In the genomic region with DNA sequence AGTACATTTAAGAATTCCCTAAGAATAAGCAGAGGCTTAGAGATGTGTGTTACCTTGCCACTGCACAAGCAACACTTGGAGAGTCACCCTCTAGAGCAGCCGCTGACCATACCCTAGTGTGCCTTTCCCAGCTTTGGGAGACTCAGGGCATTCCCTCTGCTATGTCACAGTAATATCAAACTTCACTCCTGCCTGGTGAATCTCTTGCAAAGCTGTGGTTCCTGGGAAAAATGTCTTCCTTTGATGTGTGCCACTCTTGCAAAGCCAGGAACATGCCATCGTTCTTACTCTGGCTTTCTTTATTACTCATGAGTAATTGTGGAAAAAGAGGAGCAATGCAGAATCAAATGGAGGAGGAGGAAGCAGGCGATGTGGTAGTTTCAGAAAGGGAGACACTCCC, we compare ENCODE assay signal across 1 cellular context.
TF ChIP-seq lines count a peak whose summit lies in the region.

No MANE protein-coding gene starts in this region.

TF ChIP-seq in A549, 52 proteins besides CTCF, POLR2A, EP300 and RAD21 (continued from another document):
- TF ChIP-seq, protein P1, sequence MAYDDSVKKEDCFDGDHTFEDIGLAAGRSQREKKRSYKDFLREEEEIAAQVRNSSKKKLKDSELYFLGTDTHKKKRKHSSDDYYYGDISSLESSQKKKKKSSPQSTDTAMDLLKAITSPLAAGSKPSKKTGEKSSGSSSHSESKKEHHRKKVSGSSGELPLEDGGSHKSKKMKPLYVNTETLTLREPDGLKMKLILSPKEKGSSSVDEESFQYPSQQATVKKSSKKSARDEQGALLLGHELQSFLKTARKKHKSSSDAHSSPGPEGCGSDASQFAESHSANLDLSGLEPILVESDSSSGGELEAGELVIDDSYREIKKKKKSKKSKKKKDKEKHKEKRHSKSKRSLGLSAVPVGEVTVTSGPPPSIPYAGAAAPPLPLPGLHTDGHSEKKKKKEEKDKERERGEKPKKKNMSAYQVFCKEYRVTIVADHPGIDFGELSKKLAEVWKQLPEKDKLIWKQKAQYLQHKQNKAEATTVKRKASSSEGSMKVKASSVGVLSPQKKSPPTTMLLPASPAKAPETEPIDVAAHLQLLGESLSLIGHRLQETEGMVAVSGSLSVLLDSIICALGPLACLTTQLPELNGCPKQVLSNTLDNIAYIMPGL (CRISPR knock-in tag; IDR thresholded peaks at IDR 0.05; ENCODE audit: borderline replicate concordance): no peak
- TF ChIP-seq ESRRA (IDR thresholded peaks at IDR 0.05; ENCODE audit: borderline replicate concordance, low read length) (no peak), SREBF2 (IDR thresholded peaks at IDR 0.05) (no peak), EHF (CRISPR knock-in tag; IDR thresholded peaks at IDR 0.05) (no peak)
- TF ChIP-seq, protein P2, sequence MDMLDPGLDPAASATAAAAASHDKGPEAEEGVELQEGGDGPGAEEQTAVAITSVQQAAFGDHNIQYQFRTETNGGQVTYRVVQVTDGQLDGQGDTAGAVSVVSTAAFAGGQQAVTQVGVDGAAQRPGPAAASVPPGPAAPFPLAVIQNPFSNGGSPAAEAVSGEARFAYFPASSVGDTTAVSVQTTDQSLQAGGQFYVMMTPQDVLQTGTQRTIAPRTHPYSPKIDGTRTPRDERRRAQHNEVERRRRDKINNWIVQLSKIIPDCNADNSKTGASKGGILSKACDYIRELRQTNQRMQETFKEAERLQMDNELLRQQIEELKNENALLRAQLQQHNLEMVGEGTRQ (IDR thresholded peaks at IDR 0.05): no peak
